Comparison of ENCODE assay signal across 9 cellular contexts in genomic region chr3:175526609-175527280, GRCh38.
DNase-seq lines count a peak whose midpoint lies in the region; ATAC-seq and TF ChIP-seq lines count a peak whose summit lies in the region.
"Had no signal": no experiment of that assay in that cellular context is flagged by ENCODE, and none has a peak within 500 bp of the region (broad histone marks: within the 10 kb centered on the region; RNA-seq: fewer than 3 reads in every experiment).

No MANE protein-coding gene starts in this region.

- TF ChIP-seq CTCF in AG04449 (IDR thresholded peaks at IDR 0.05; ENCODE audit: insufficient read depth, low read length, missing control alignments) (no peak), coronary artery (IDR thresholded peaks at IDR 0.05) (no peak), PC-3 (conservative IDR thresholded peaks at IDR 0.05; ENCODE audit: low read depth, low read length) (no peak)

- BruUV-seq in PC-3 (replicated peaks; lab: Mats Ljungman, UMichigan), result no TSS peak

- no peaks in the 10 kb centered on the region for H3K79me2 ChIP-seq in PC-3 (ENCODE audit: low read length)

- no peaks in the 10 kb centered on the region for H3K9me2 ChIP-seq in PC-3 (replicated peaks; ENCODE audit: low read length)

- no peak for DNase-seq in AG04449 (ENCODE audit: low read depth, low spot score)
- no peak for DNase-seq in coronary artery (ENCODE audit: low spot score)
- DNase-seq in PC-3, result no peak

- intact Hi-C loops in PC-3 (cut with micrococcal nuclease), result no loop called here

- H3K9me3 ChIP-seq in HUES48 (ENCODE audit: control insufficient read depth, insufficient read depth, low read length), result no peaks in the 10 kb centered on the region
- H3K9me3 ChIP-seq in muscle layer of colon (ENCODE audit: low read length), result no peaks in the 10 kb centered on the region
- no peaks in the 10 kb centered on the region for H3K9me3 ChIP-seq in PC-3 (ENCODE audit: low read length)

- H2AFZ ChIP-seq in PC-3 (ENCODE audit: low read length), result no peak overlapping the region

- H3K4me3 ChIP-seq in AG04449 (ENCODE audit: low read depth, low read length) (peak overlapping the region; percentile 3; the same call in 1 of the 2 replicates), HUES48 (ENCODE audit: low read depth, low read length) (peak overlapping the region; percentile 45), coronary artery (peak overlapping the region; percentile 63), muscle layer of colon (ENCODE audit: low read depth in 1 of 2, low read length in 2 of 2) (peak overlapping the region; percentile 11 to 32), PC-3 (ENCODE audit: low read length) (no peak overlapping the region)
- H3K4me3 ChIP-seq: cardiac muscle cell had no signal

- H3K36me3 ChIP-seq in HUES48 (ENCODE audit: control insufficient read depth, insufficient read depth, low read length) (no peaks in the 10 kb centered on the region), muscle layer of colon (ENCODE audit: insufficient read depth, low read length) (no peaks in the 10 kb centered on the region), PC-3 (ENCODE audit: low read depth, low read length) (no peaks in the 10 kb centered on the region)
- H3K36me3 ChIP-seq: cardiac muscle cell had no signal

- no peak overlapping the region for H3K4me2 ChIP-seq in PC-3 (ENCODE audit: low read length)

- ATAC-seq in PC-3 (no peak), HG02623 (IDR thresholded peaks at IDR 0.05; ENCODE audit: unreplicated experiment) (no peak), GM19035 (IDR thresholded peaks at IDR 0.05; ENCODE audit: unreplicated experiment) (no peak), GM21717 (IDR thresholded peaks at IDR 0.05; ENCODE audit: unreplicated experiment) (no peak)

- no peaks in the 10 kb centered on the region for H3F3A ChIP-seq in PC-3 (ENCODE audit: low read length, unreplicated experiment)

- POLR2A ChIA-PET in AG04449 (lab: Yijun Ruan, JAX), result interaction anchor here (0.6 kb wide), 1 partner anchor 457 kb away, joined by 3 read pairs; no protein-coding TSS in a partner anchor
- POLR2A ChIA-PET in PC-3 (lab: Charles Lee; ENCODE audit: unreplicated experiment), result no interaction called here

- no peaks in the 10 kb centered on the region for H4K20me1 ChIP-seq in PC-3 (ENCODE audit: low read length)

- H3K27ac ChIP-seq in HUES48 (ENCODE audit: low read depth, low read length) (peak overlapping the region; percentile 53), coronary artery (no peak overlapping the region), muscle layer of colon (ENCODE audit: low read depth, low read length) (no peak overlapping the region), PC-3 (ENCODE audit: low read length) (no peak overlapping the region)
- H3K27ac ChIP-seq: cardiac muscle cell had no signal

- CTCF ChIA-PET in AG04449 (lab: Yijun Ruan, JAX) (interaction anchor here (0.9 kb wide), 1 partner anchor 15 kb away, joined by 4 read pairs; no protein-coding TSS in a partner anchor), PC-3 (lab: Charles Lee) (interaction anchor here (0.6 kb wide), 1 partner anchor 108 kb away, joined by 3 read pairs; no protein-coding TSS in a partner anchor)

- H3K27me3 ChIP-seq in HUES48 (ENCODE audit: control insufficient read depth, insufficient read depth, low read length) (no peaks in the 10 kb centered on the region), muscle layer of colon (ENCODE audit: control insufficient read depth in 1 of 2, insufficient read depth in 2 of 2, low read length in 2 of 2) (no peaks in the 10 kb centered on the region), PC-3 (ENCODE audit: low read length) (no peaks in the 10 kb centered on the region)
- H3K27me3 ChIP-seq: cardiac muscle cell had no signal

- peaks cover 24% of the 10 kb centered on the region for H3K4me1 ChIP-seq in HUES48 (ENCODE audit: control insufficient read depth, insufficient read depth, low read length)
- no peaks in the 10 kb centered on the region for H3K4me1 ChIP-seq in muscle layer of colon (ENCODE audit: insufficient read depth, low read length)
- H3K4me1 ChIP-seq in PC-3 (ENCODE audit: insufficient read depth, low read length), result no peaks in the 10 kb centered on the region

- 0 out of 2 replicates have a peak overlapping the region, but pooled peaks have one; percentile 25 for H3K9ac ChIP-seq in HUES48 (ENCODE audit: low read depth, low read length)
- no peak overlapping the region for H3K9ac ChIP-seq in muscle layer of colon (ENCODE audit: low read length)
- H3K9ac ChIP-seq in PC-3 (ENCODE audit: low read length), result no peak overlapping the region
